ENCODE assay signal across 1 cellular context in genomic region chr7:874036-874749, GRCh38.
TF ChIP-seq lines count a peak whose summit lies in the region.

No MANE protein-coding gene starts in this region.

TF ChIP-seq in GM23338, 12 proteins besides CTCF, POLR2A, EP300 and RAD21 (continued from another document):
- TF ChIP-seq, protein P1, sequence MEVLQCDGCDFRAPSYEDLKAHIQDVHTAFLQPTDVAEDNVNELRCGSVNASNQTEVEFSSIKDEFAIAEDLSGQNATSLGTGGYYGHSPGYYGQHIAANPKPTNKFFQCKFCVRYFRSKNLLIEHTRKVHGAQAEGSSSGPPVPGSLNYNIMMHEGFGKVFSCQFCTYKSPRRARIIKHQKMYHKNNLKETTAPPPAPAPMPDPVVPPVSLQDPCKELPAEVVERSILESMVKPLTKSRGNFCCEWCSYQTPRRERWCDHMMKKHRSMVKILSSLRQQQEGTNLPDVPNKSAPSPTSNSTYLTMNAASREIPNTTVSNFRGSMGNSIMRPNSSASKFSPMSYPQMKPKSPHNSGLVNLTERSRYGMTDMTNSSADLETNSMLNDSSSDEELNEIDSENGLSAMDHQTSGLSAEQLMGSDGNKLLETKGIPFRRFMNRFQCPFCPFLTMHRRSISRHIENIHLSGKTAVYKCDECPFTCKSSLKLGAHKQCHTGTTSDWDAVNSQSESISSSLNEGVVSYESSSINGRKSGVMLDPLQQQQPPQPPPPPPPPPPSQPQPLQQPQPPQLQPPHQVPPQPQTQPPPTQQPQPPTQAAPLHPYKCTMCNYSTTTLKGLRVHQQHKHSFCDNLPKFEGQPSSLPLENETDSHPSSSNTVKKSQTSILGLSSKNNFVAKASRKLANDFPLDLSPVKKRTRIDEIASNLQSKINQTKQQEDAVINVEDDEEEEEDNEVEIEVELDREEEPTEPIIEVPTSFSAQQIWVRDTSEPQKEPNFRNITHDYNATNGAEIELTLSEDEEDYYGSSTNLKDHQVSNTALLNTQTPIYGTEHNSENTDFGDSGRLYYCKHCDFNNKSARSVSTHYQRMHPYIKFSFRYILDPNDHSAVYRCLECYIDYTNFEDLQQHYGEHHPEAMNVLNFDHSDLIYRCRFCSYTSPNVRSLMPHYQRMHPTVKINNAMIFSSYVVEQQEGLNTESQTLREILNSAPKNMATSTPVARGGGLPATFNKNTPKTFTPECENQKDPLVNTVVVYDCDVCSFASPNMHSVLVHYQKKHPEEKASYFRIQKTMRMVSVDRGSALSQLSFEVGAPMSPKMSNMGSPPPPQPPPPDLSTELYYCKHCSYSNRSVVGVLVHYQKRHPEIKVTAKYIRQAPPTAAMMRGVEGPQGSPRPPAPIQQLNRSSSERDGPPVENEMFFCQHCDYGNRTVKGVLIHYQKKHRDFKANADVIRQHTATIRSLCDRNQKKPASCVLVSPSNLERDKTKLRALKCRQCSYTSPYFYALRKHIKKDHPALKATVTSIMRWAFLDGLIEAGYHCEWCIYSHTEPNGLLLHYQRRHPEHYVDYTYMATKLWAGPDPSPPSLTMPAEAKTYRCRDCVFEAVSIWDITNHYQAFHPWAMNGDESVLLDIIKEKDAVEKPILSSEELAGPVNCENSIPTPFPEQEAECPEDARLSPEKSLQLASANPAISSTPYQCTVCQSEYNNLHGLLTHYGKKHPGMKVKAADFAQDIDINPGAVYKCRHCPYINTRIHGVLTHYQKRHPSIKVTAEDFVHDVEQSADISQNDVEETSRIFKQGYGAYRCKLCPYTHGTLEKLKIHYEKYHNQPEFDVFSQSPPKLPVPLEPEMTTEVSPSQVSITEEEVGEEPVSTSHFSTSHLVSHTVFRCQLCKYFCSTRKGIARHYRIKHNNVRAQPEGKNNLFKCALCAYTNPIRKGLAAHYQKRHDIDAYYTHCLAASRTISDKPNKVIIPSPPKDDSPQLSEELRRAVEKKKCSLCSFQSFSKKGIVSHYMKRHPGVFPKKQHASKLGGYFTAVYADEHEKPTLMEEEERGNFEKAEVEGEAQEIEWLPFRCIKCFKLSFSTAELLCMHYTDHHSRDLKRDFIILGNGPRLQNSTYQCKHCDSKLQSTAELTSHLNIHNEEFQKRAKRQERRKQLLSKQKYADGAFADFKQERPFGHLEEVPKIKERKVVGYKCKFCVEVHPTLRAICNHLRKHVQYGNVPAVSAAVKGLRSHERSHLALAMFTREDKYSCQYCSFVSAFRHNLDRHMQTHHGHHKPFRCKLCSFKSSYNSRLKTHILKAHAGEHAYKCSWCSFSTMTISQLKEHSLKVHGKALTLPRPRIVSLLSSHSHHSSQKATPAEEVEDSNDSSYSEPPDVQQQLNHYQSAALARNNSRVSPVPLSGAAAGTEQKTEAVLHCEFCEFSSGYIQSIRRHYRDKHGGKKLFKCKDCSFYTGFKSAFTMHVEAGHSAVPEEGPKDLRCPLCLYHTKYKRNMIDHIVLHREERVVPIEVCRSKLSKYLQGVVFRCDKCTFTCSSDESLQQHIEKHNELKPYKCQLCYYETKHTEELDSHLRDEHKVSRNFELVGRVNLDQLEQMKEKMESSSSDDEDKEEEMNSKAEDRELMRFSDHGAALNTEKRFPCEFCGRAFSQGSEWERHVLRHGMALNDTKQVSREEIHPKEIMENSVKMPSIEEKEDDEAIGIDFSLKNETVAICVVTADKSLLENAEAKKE (CRISPR knock-in tag; IDR thresholded peaks at IDR 0.05) = no peak
